ENCODE assay signal across 11 cellular contexts in the genomic region with DNA sequence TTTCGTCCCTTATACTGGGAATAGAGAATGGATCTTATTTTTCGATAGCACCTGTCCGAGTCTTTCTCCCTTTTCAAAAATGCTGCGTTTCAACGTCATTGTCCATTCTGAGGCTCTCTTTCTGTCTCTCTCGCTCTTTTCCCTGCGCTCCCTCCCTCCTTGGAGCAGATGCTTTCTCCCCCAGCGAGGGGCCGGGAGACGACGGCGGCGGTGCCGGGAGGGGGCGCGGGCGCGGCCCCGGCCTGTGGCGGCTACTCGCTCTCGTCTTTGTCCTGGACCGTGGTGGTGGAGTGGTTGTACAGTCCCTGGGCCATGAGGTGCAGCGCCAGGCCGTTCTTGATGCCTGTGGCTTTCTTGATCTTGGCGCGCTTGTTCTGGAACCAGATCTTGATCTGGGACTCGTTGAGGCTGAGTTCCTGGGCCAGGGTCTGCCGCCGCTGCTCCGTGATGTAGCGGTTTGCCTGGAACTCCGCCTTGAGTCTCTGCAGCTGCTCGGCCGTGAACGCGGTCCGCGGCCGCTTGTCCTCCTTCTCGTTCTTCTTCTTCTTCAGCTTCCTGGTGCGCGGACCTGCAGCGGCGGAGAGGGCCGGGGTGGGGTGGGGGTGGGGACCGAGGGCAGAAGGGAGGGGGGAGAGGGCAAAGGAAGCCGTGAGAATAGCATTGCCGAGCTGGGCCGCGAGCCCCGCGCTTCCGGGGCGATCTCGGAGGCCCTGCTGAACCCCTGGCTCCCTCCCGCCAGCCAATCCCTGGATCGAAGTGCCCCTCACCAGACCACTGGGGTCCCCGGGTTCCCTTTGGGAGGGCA. TPM values are rescaled to one million over a fixed set of nuclear protein-coding genes. Genes with fewer than 3 reads are reported as not detected.
DNase-seq lines count a peak whose midpoint lies in the region; ATAC-seq and TF ChIP-seq lines count a peak whose summit lies in the region.
"Had no signal": no experiment of that assay in that cellular context is flagged by ENCODE, and none has a peak within 500 bp of the region (broad histone marks: within the 10 kb centered on the region; RNA-seq: fewer than 3 reads in every experiment).

No MANE protein-coding gene starts in this region.

- in situ Hi-C loops in GM13976 (cut with MboI; ENCODE audit: low sequenced_read_pairs, unreplicated experiment): no loop called here

- ATAC-seq in T-helper 17 cell (no peak), HG02885 (IDR thresholded peaks at IDR 0.05; ENCODE audit: poor library complexity, unreplicated experiment) (no peak)

- no peaks in the 10 kb centered on the region for H3K9me3 ChIP-seq in T-helper 17 cell (ENCODE audit: control insufficient read depth, low read length, poor library complexity, severe bottlenecking)
- H3K9me3 ChIP-seq in iPS-18a (ENCODE audit: control insufficient read depth, low read depth, low read length): no peaks in the 10 kb centered on the region

- H3K4me1 Mint-ChIP-seq in T-helper 17 cell: peaks cover 24% of the 10 kb centered on the region

- H3K36me3 Mint-ChIP-seq in T-helper 17 cell (ENCODE audit: low read depth): no peaks in the 10 kb centered on the region

- no peak for TF ChIP-seq CTCF in GM13976 (IDR thresholded peaks at IDR 0.05; ENCODE audit: borderline replicate concordance, control extremely low read depth, extremely low read depth, insufficient read depth, missing control alignments)

- H3K36me3 ChIP-seq in iPS-18a (ENCODE audit: control insufficient read depth, low read depth, low read length): no peaks in the 10 kb centered on the region

- DNase-seq in GM13976 (ENCODE audit: low spot score) (peak; percentile 35), T-helper 17 cell (no peak), skeletal muscle cell (ENCODE audit: low read depth) (no peak), CD1c-positive myeloid dendritic cell (ENCODE audit: extremely low spot score) (no peak), DMS114 treated with DMSO at 0.1 percent for 48 hours (lab: John Stamatoyannopoulos, UW; ENCODE audit: unreplicated experiment) (no peak), NCI-H2081 treated with DMSO at 0.1 percent for 48 hours (lab: John Stamatoyannopoulos, UW) (no peak)
- DNase-seq: stimulated activated CD4-positive, alpha-beta T cell treated with anti-CD3 and anti-CD28 coated beads, Interleukin-4, amount 100 ng/mL, for 4 hours had no signal

- H3K27me3 ChIP-seq in iPS-18a (ENCODE audit: control insufficient read depth, insufficient read depth, low read length): peaks cover 100% of the 10 kb centered on the region

- no peak overlapping the region for H3K9ac ChIP-seq in iPS-18a (ENCODE audit: low read length)

- H3K4me3 Mint-ChIP-seq in T-helper 17 cell: peak overlapping the region; percentile 92

- no peak overlapping the region for H3K27ac Mint-ChIP-seq in T-helper 17 cell

- H3K27ac ChIP-seq in iPS-18a (ENCODE audit: low read length): no peak overlapping the region

- H3K4me3 ChIP-seq in iPS-18a (ENCODE audit: low read length) (peak overlapping the region; percentile 58), skeletal muscle cell (ENCODE audit: low read depth, low read length) (peak overlapping the region; percentile 63)

- H3K27me3 Mint-ChIP-seq in T-helper 17 cell: peaks cover 79% of the 10 kb centered on the region

- H3K4me1 ChIP-seq in iPS-18a (ENCODE audit: control insufficient read depth, low read depth, low read length): peaks cover 41% of the 10 kb centered on the region

RNA-seq across cellular contexts. Expression of a gene that starts 4.6 kb away (rescaled TPM):
- not detected for total RNA-seq in T-helper 17 cell
- total RNA-seq: dermis microvascular lymphatic vessel endothelial cell, kidney epithelial cell had no signal
